ENCODE assay signal across 27 cellular contexts in the genomic region with DNA sequence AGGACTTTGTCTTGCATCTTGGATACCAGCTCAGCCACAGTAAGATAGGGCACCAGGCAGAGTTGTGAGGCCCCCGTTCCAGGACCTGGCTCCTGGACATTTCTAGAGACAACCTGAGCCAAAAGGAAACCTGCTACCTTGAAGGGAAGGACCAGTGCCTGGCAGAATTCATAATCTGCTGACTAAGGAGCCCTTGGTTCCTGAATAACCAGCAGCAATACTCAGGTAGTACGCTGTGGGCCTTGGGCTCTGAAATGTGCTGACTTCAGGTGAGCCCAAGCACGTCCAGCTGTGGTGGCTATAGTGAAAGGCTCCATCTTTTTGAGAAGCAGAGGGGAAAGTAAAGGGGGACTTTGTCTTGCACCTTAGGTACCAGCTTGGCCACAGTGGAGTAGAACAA. TPM values are rescaled to one million over a fixed set of nuclear protein-coding genes. Genes with fewer than 3 reads are reported as not detected.
A peak's percentile ranks its signal among the peaks of the same experiment; 100 is the strongest.
DNase-seq lines count a peak whose midpoint lies in the region; ATAC-seq and TF ChIP-seq lines count a peak whose summit lies in the region.
"Had no signal": no experiment of that assay in that cellular context is flagged by ENCODE, and none has a peak within 500 bp of the region (broad histone marks: within the 10 kb centered on the region; RNA-seq: fewer than 3 reads in every experiment).

No MANE protein-coding gene starts in this region.

- CTCF ChIA-PET in PC-9 (lab: Charles Lee): no interaction called here

- peaks cover 5% of the 10 kb centered on the region; the same call in 1 of the 2 replicates for H3K9me3 ChIP-seq in PC-9 (ENCODE audit: insufficient read depth, low read depth)
- H3K9me3 ChIP-seq in SK-N-MC (ENCODE audit: low read depth, low read length): no peaks in the 10 kb centered on the region
- H3K9me3 ChIP-seq in adrenal gland (replicated peaks in 1 of 3): no peaks in the 10 kb centered on the region
- H3K9me3 ChIP-seq: SK-N-SH had no signal

- H3K27ac Mint-ChIP-seq in type B pancreatic cell: peak overlapping the region; percentile 30

- no peaks in the 10 kb centered on the region for H3K9me3 Mint-ChIP-seq in type B pancreatic cell
- H3K9me3 Mint-ChIP-seq: H9 had no signal

- POLR2A ChIA-PET in PC-9 (lab: Charles Lee; ENCODE audit: unreplicated experiment): interaction anchor here (0.6 to 0.8 kb wide), 3 partner anchors 48 to 477 kb away, joined by 3 to 5 read pairs (median 4); partner anchors contain the start of gene SERPINB8

- WGBS in adrenal gland, 4 donors: 71 to 86% (median 75%) methylated on average over 3 of the region's 3 CpGs

- H3K9ac ChIP-seq in SK-N-MC (ENCODE audit: insufficient read length): no peak overlapping the region
- H3K9ac ChIP-seq: GM23248, SK-N-SH had no signal

- peak overlapping the region; percentile 39; the same call in 1 of the 2 replicates for H3K27ac ChIP-seq in PC-9
- H3K27ac ChIP-seq in SK-N-MC: peak overlapping the region; percentile 42; the same call in 1 of the 2 replicates
- no peak overlapping the region for H3K27ac ChIP-seq in adrenal gland
- H3K27ac ChIP-seq: C4-2B, GM23248 had no signal

- H3K36me3 ChIP-seq in PC-9 (ENCODE audit: low read depth) (no peaks in the 10 kb centered on the region), SK-N-MC (ENCODE audit: insufficient read depth, low read length) (no peaks in the 10 kb centered on the region), adrenal gland (replicated peaks in 1 of 2) (no peaks in the 10 kb centered on the region)

- H3K27me3 Mint-ChIP-seq in type B pancreatic cell: no peaks in the 10 kb centered on the region

- H3F3A ChIP-seq in PC-9 (ENCODE audit: insufficient read depth, low read depth): no peaks in the 10 kb centered on the region

- H3K27me3 ChIP-seq in PC-9 (ENCODE audit: insufficient read depth, low read depth): no peaks in the 10 kb centered on the region
- H3K27me3 ChIP-seq in adrenal gland: no peaks in the 10 kb centered on the region

- no peak overlapping the region for H2AFZ ChIP-seq in PC-9
- H2AFZ ChIP-seq: GM23248 had no signal

- no peak for TF ChIP-seq POLR2A in adrenal gland (IDR thresholded peaks at IDR 0.05)

- no peaks in the 10 kb centered on the region for H4K20me1 ChIP-seq in PC-9 (ENCODE audit: insufficient read depth)

- ATAC-seq in esophagus mucosa: peak; percentile 88
- ATAC-seq: Panc1 had no signal

- H3K4me1 Mint-ChIP-seq in type B pancreatic cell (ENCODE audit: unreplicated experiment): no peaks in the 10 kb centered on the region
- H3K4me1 Mint-ChIP-seq: CD8-positive, alpha-beta memory T cell had no signal

- no peak overlapping the region for H3K4me3 Mint-ChIP-seq in type B pancreatic cell
- H3K4me3 Mint-ChIP-seq: CD8-positive, alpha-beta memory T cell; H9 had no signal

- no TSS peak for BruUV-seq in PC-9 (replicated peaks; lab: Mats Ljungman, UMichigan)

- no peaks in the 10 kb centered on the region for H3K79me2 ChIP-seq in PC-9 (ENCODE audit: low read depth)

- TF ChIP-seq CTCF in PC-9 (conservative IDR thresholded peaks at IDR 0.05) (no peak), type B pancreatic cell (conservative IDR thresholded peaks at IDR 0.05) (no peak), adrenal gland (IDR thresholded peaks at IDR 0.05) (no peak)

- no peaks in the 10 kb centered on the region for H3K9me2 ChIP-seq in PC-9 (ENCODE audit: insufficient read depth)
- H3K9me2 ChIP-seq: SK-N-SH had no signal

- intact Hi-C loops in PC-9 (cut with micrococcal nuclease; ENCODE audit: unreplicated experiment): loop anchor here (2.0 kb wide), 2 partner anchors 48 to 126 kb away; no protein-coding TSS in a partner anchor
- intact Hi-C loops in adrenal gland (cut with DNase I): no loop called here

- H3K4me2 ChIP-seq in PC-9: no peak overlapping the region
- H3K4me2 ChIP-seq: SK-N-SH had no signal

- no peak overlapping the region for H3K4me3 ChIP-seq in PC-9
- peak overlapping the region; percentile 51 for H3K4me3 ChIP-seq in SK-N-MC
- no peak overlapping the region for H3K4me3 ChIP-seq in adrenal gland
- H3K4me3 ChIP-seq: GM23248 had no signal

- peaks cover 14% of the 10 kb centered on the region for H3K4me1 ChIP-seq in PC-9 (replicated peaks; ENCODE audit: insufficient read depth)
- H3K4me1 ChIP-seq in adrenal gland (replicated peaks in 1 of 2): no peaks in the 10 kb centered on the region

- DNase-seq in PC-9 (no peak), SK-N-MC (ENCODE audit: low read depth, low spot score) (no peak), type B pancreatic cell (ENCODE audit: extremely low spot score, unreplicated experiment) (no peak), adrenal gland (no peak), midbrain (lab: John Stamatoyannopoulos, UW) (no peak)
- DNase-seq in activated CD8-positive, alpha-beta memory T cell treated with anti-CD3 and anti-CD28 coated beads, Interleukin-2, amount 50 U/mL, for 48 hours: no peak
- DNase-seq: Calu3; CD8-positive, alpha-beta memory T cell; DMS153; GM23248; H9; KG1; MM.1S; NCI-H2029; NCI-H446; NCI-H524 treated with DMSO at 0.1 percent for 48 hours; NCI-H82; NK-92 treated with Interleukin-12 subunit alpha and Interleukin-12 subunit beta, amount 100 ng/mL, for 24 hours; SIG-M5; SK-N-SH; SW 1271 had no signal

- H3K36me3 Mint-ChIP-seq in type B pancreatic cell: no peaks in the 10 kb centered on the region
- H3K36me3 Mint-ChIP-seq: CD8-positive, alpha-beta memory T cell had no signal

RNA-seq across cellular contexts. Expression of gene SERPINB11, which starts 28.5 kb away (rescaled TPM):
- not detected in 2 replicates for total RNA-seq in PC-9 (2021)
- 7.1 TPM for total RNA-seq in esophagus mucosa
- total RNA-seq in type B pancreatic cell (ENCODE audit: low replicate concordance): 1.3 and 1.4 TPM in 2 replicates
- total RNA-seq in adrenal gland: not detected
- under 1 TPM in 1 of 3 donors, not detected in 2; 0.07 TPM for polyA plus RNA-seq in adrenal gland
- total RNA-seq: A673; Calu3; CD8-positive, alpha-beta memory T cell; Daoy; G401; GM23248; H9 had no signal
- polyA plus RNA-seq: CD8-positive, alpha-beta memory T cell; GM23248; SK-N-SH had no signal

RNA-seq across cellular contexts. Expression of gene SERPINB7, which starts 44.0 kb away (rescaled TPM):
- 3.0 and 4.2 TPM in 2 replicates for total RNA-seq in PC-9 (2021)
- 1.4 TPM for total RNA-seq in esophagus mucosa
- total RNA-seq in type B pancreatic cell (ENCODE audit: low replicate concordance): 15.2 and 78.2 TPM in 2 replicates
- total RNA-seq in adrenal gland: under 1 TPM in 1 of 8 donors, not detected in 7; 0.11 TPM
- polyA plus RNA-seq in adrenal gland: not detected
- total RNA-seq: CD8-positive, alpha-beta memory T cell; G401; H9 had no signal
- polyA plus RNA-seq: CD8-positive, alpha-beta memory T cell had no signal

Comparison
In these comparisons a context has a peak if more than half of its experiments do, and no peak if none do; other contexts are left out.
1. H3K27ac ChIP-seq: peak in PC-9 (single experiment) and SK-N-MC (single experiment); none in adrenal gland (0 of 5).